1 cellular context compared by ENCODE assay signal in genomic region chr12:28827841-28828240, GRCh38.
TF ChIP-seq lines count a peak whose summit lies in the region.

No MANE protein-coding gene starts in this region.

TF ChIP-seq in GM23338, 12 proteins besides CTCF, POLR2A, EP300 and RAD21 (continued from another document):
- TF ChIP-seq ZNF462 (CRISPR knock-in tag; IDR thresholded peaks at IDR 0.05) (no peak), ZNF331 (CRISPR knock-in tag; IDR thresholded peaks at IDR 0.05; ENCODE audit: low read depth) (no peak)
